Comparison of ENCODE assay signal across 11 cellular contexts in the genomic region with DNA sequence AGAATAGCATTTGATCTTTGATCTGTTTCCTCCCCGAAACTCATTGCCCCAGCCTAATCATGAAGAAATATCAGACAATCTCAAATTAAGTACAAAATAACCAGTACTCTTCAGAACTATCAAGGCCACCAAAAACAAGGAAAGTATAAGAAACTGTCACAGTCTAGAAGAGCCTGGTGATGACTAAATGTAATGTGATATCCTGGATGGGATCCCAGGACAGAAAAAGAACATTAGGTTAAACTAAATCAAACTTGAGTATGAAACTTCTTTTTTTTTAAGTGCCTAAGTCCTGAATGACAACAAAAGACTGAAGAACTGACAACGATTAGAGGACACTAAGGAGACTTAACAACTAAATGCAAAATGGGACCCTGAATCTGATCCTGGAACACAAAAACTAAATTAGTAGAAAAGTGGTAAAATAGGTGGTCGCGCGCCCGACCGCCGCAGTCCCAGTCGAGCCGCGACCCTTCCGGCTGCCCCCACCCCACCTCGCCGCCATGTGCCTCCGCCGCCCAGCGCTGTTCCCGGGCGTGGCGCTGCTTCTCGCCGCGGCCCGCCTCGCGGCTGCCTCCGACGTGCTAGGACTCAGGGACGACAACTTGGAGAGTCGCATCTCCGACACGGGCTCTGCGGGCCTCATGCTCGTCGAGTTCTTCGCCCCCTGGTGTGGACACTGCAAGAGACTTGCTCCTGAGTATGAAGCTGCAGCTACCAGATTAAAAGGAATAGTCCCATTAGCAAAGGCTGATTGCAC. TPM values are rescaled to one million over a fixed set of nuclear protein-coding genes. Genes with fewer than 3 reads are reported as not detected.
DNase-seq lines count a peak whose midpoint lies in the region; ATAC-seq and TF ChIP-seq lines count a peak whose summit lies in the region.
"Had no signal": no experiment of that assay in that cellular context is flagged by ENCODE, and none has a peak within 500 bp of the region (broad histone marks: within the 10 kb centered on the region; RNA-seq: fewer than 3 reads in every experiment).

No MANE protein-coding gene starts in this region.

- DNase-seq in AG10803 (ENCODE audit: low read depth) (peak; percentile 31), RPMI7951 (ENCODE audit: low read depth) (peak; percentile 60), fibroblast of the aortic adventitia (ENCODE audit: low read depth) (peak; percentile 54), psoas muscle (peak in 1 of 2 donors; percentile 45), NCI-H345 treated with DMSO at 0.1 percent for 48 hours (lab: John Stamatoyannopoulos, UW; ENCODE audit: unreplicated experiment) (no peak), H4 (ENCODE audit: low spot score) (no peak)
- DNase-seq in effector CD8-positive, alpha-beta T cell (lab: John Stamatoyannopoulos, UW) = no peak
- DNase-seq: mesendoderm, NCI-H2171 treated with DMSO at 0.1 percent for 48 hours, T-helper 1 cell had no signal

- peak overlapping the region; percentile 25 for H3K4me3 ChIP-seq in AG10803 (ENCODE audit: low read length)
- H3K4me3 ChIP-seq in fibroblast of the aortic adventitia (ENCODE audit: low read depth, low read length) = peak overlapping the region; percentile 36
- H3K4me3 ChIP-seq in psoas muscle = peak overlapping the region; percentile 48

- no peaks in the 10 kb centered on the region for H3K9me3 ChIP-seq in psoas muscle

- no peak overlapping the region for H3K27ac ChIP-seq in psoas muscle

- ATAC-seq in psoas muscle = peak in 3 of 4 donors; percentile 27 to 58 (median 57)
- ATAC-seq in GM21737 (IDR thresholded peaks at IDR 0.05; ENCODE audit: unreplicated experiment) = no peak

- TF ChIP-seq CTCF in AG10803 (conservative IDR thresholded peaks at IDR 0.05; ENCODE audit: low read length) = peak; percentile 10; the same call in 1 of the 2 replicates
- no peak for TF ChIP-seq CTCF in fibroblast of the aortic adventitia (IDR thresholded peaks at IDR 0.05; ENCODE audit: insufficient read depth, low read length)
- TF ChIP-seq CTCF in psoas muscle (IDR thresholded peaks at IDR 0.05) = no peak

- intact Hi-C loops in psoas muscle (cut with DNase I) = no loop called here

- H3K27me3 ChIP-seq in psoas muscle (ENCODE audit: insufficient read depth in 3 of 3, low read length in 2 of 3) = no peaks in the 10 kb centered on the region

- peaks cover 17% of the 10 kb centered on the region for H3K4me1 ChIP-seq in psoas muscle

- 27 to 33% (median 32%) methylated on average over 34 to 36 of the region's 36 CpGs for WGBS in psoas muscle, 3 donors

- peaks cover 2 to 5% of the 10 kb centered on the region in 2 donors for H3K36me3 ChIP-seq in psoas muscle (ENCODE audit: insufficient read depth in 1 of 2, low read depth in 1 of 2)

RNA-seq across cellular contexts. Expression of gene PRKAB2, which starts 5.5 kb away (rescaled TPM):
- total RNA-seq in RPMI7951 (2014; rRNA removed; shearing (Covaris generic)) = 12.9 and 20.8 TPM in 2 replicates
- 14.8 and 16.3 TPM in 2 replicates for total RNA-seq in fibroblast of the aortic adventitia (ENCODE audit: low replicate concordance)
- total RNA-seq in psoas muscle = 10 to 100 TPM; 50.8 to 77.7 (median 54.1) TPM
- 10 to 100 TPM; 14.1 to 71.8 (median 24.0) TPM for polyA plus RNA-seq in psoas muscle
- 6.0 and 9.2 TPM in 2 replicates for total RNA-seq in H4 (2014; rRNA removed; shearing (Covaris generic))

RNA-seq across cellular contexts. Expression of gene FMO5, which starts 47.3 kb away (rescaled TPM):
- 2.1 and 3.4 TPM in 2 replicates for total RNA-seq in RPMI7951 (2014; rRNA removed; shearing (Covaris generic))
- 1.8 and 3.3 TPM in 2 replicates for total RNA-seq in fibroblast of the aortic adventitia (ENCODE audit: low replicate concordance)
- total RNA-seq in psoas muscle = 1 to 10 TPM in 1 of 4 donors, under 1 TPM in 3; 0.30 to 1.4 (median 0.92) TPM
- under 1 TPM; 0.35 to 0.53 (median 0.47) TPM for polyA plus RNA-seq in psoas muscle
- 0.37 and 0.75 TPM in 2 replicates for total RNA-seq in H4 (2014; rRNA removed; shearing (Covaris generic))

Comparison
In these comparisons a context has a peak if more than half of its experiments do, and no peak if none do; other contexts are left out.
1. DNase-seq: peak in AG10803 (single experiment), RPMI7951 (single experiment) and fibroblast of the aortic adventitia (single experiment); none in NCI-H345 treated with DMSO at 0.1 percent for 48 hours (single experiment), effector CD8-positive, alpha-beta T cell (single experiment) and H4 (single experiment).
2. Peak in every context shown above with its lines, with median percentiles within 50 percentile points of each other: H3K4me3 ChIP-seq.